In genomic region chr5:37847978-37848425, GRCh38 we compare ENCODE assay signal across 9 cellular contexts. TPM values are rescaled to one million over a fixed set of nuclear protein-coding genes. Genes with fewer than 3 reads are reported as not detected.
A peak's percentile ranks its signal among the peaks of the same experiment; 100 is the strongest.
DNase-seq lines count a peak whose midpoint lies in the region; ATAC-seq and TF ChIP-seq lines count a peak whose summit lies in the region.
"Had no signal": no experiment of that assay in that cellular context is flagged by ENCODE, and none has a peak within 500 bp of the region (broad histone marks: within the 10 kb centered on the region; RNA-seq: fewer than 3 reads in every experiment).

No MANE protein-coding gene starts in this region.

- H3K4me1 ChIP-seq in RWPE2 (ENCODE audit: insufficient read depth, poor library complexity, severe bottlenecking) = peaks cover 11% of the 10 kb centered on the region
- peaks cover 0 to 6% (median 0%) of the 10 kb centered on the region in 4 donors for H3K4me1 ChIP-seq in right lobe of liver

- WGBS in right lobe of liver (ENCODE audit: insufficient coverage, low coverage, low lambda C conversion rate, missing lambda C conversion rate) = 35% methylated on average over 3 of the region's 3 CpGs

- no peak for TF ChIP-seq POLR2A in right lobe of liver (IDR thresholded peaks at IDR 0.05)

- DNase-seq in RWPE2 (ENCODE audit: low spot score) = peak; percentile 84
- DNase-seq in right lobe of liver = no peak
- DNase-seq in Kasumi-1 (lab: John Stamatoyannopoulos, UW) = no peak
- DNase-seq in HuH-7 (ENCODE audit: low spot score) = no peak
- DNase-seq in T1000 (lab: John Stamatoyannopoulos, UW) = no peak
- no peak for DNase-seq in inferior parietal cortex (ENCODE audit: extremely low spot score)

- H3K27me3 ChIP-seq in RWPE2 (ENCODE audit: insufficient read depth, poor library complexity, severe bottlenecking) (no peaks in the 10 kb centered on the region), right lobe of liver (no peaks in the 10 kb centered on the region)

- no peaks in the 10 kb centered on the region for H3K36me3 ChIP-seq in RWPE2 (ENCODE audit: low read depth)
- no peaks in the 10 kb centered on the region for H3K36me3 ChIP-seq in right lobe of liver

- TF ChIP-seq CTCF in RWPE2 (IDR thresholded peaks at IDR 0.05; ENCODE audit: poor library complexity, severe bottlenecking) (no peak), right lobe of liver (IDR thresholded peaks at IDR 0.05) (no peak)

- H3K4me3 ChIP-seq in RWPE2 (ENCODE audit: severe bottlenecking) = no peak overlapping the region
- no peak overlapping the region for H3K4me3 ChIP-seq in right lobe of liver

- H3K27ac ChIP-seq in RWPE2 (ENCODE audit: poor library complexity, severe bottlenecking) = peak overlapping the region; percentile 38
- no peak overlapping the region for H3K27ac ChIP-seq in right lobe of liver

- ATAC-seq in GM18867 (IDR thresholded peaks at IDR 0.05; ENCODE audit: unreplicated experiment) (peak; percentile 73), HG03354 (IDR thresholded peaks at IDR 0.05; ENCODE audit: poor library complexity, severe bottlenecking, unreplicated experiment) (peak; percentile 58), RWPE2 (ENCODE audit: low read depth) (peak; percentile 98), right lobe of liver (peak; percentile 35 to 89 (median 64))

- H3K9me3 ChIP-seq in RWPE2 (ENCODE audit: severe bottlenecking) = no peaks in the 10 kb centered on the region
- H3K9me3 ChIP-seq in right lobe of liver = no peaks in the 10 kb centered on the region

- intact Hi-C loops in right lobe of liver (cut with DNase I) = no loop called here

RNA-seq across cellular contexts. Expression of gene GDNF, which starts 8.2 kb away (rescaled TPM):
- total RNA-seq in right lobe of liver = under 1 TPM; 0.15 to 0.47 (median 0.26) TPM
- total RNA-seq: glomerular endothelial cell had no signal
